ENCODE assay signal across 8 cellular contexts in genomic region chrX:20266810-20267598, GRCh38. TPM values are rescaled to one million over a fixed set of nuclear protein-coding genes. Genes with fewer than 3 reads are reported as not detected.
DNase-seq lines count a peak whose midpoint lies in the region; ATAC-seq and TF ChIP-seq lines count a peak whose summit lies in the region.

TSS of gene RPS6KA3 (minus strand) at chrX:20266909. CDS start at chrX:20266632, 277 bp downstream.

- H3K4me1 ChIP-seq in ascending aorta (no peaks in the 10 kb centered on the region), right cardiac atrium (ENCODE audit: control insufficient read depth, insufficient read depth, low read length) (peaks cover under 1% of the 10 kb centered on the region), rectal smooth muscle tissue (ENCODE audit: control insufficient read depth, insufficient read depth, low read length) (no peaks in the 10 kb centered on the region), uterus (no peaks in the 10 kb centered on the region)

- H3K27me3 Mint-ChIP-seq in T-helper 2 cell treated with Interferon-gamma antibody and Interleukin-4, amounts not matched to agents 5 μg/mL and 100 μg/mL, for 36 hours (ENCODE audit: low read depth), result peaks cover 16% of the 10 kb centered on the region

- WGBS in right cardiac atrium, result under 1% methylated on average over 58 of the region's 77 CpGs

- peak within 1 kb of the TSS; percentile 88 for H3K9ac ChIP-seq in rectal smooth muscle tissue (ENCODE audit: low read length)

- peaks cover 4% of the 10 kb centered on the region for H3K27me3 ChIP-seq in ascending aorta
- no peaks in the 10 kb centered on the region for H3K27me3 ChIP-seq in right cardiac atrium (ENCODE audit: control insufficient read depth, insufficient read depth)
- no peaks in the 10 kb centered on the region for H3K27me3 ChIP-seq in rectal smooth muscle tissue (ENCODE audit: control insufficient read depth, insufficient read depth, low read length)
- H3K27me3 ChIP-seq in uterus, result no peaks in the 10 kb centered on the region

- no peaks in the 10 kb centered on the region for H3K36me3 ChIP-seq in ascending aorta
- H3K36me3 ChIP-seq in rectal smooth muscle tissue (ENCODE audit: control insufficient read depth, insufficient read depth, low read length), result no peaks in the 10 kb centered on the region
- no peaks in the 10 kb centered on the region for H3K36me3 ChIP-seq in uterus

- DNase-seq in NCI-H187 (lab: John Stamatoyannopoulos, UW) (peak; percentile 64 to 74), ascending aorta (ENCODE audit: low spot score in 2 of 2) (peak; percentile 73 to 94), right cardiac atrium (peak; percentile 90 to 96 (median 96)), uterus (peak; percentile 89 to 90)
- DNase-seq in T-helper 2 cell treated with Interferon-gamma antibody and Interleukin-4, amounts not matched to agents 5 μg/mL and 100 μg/mL, for 36 hours (ENCODE audit: low spot score), result peak; percentile 89

- no peaks in the 10 kb centered on the region for H3K9me3 ChIP-seq in ascending aorta
- H3K9me3 ChIP-seq in right cardiac atrium (ENCODE audit: control insufficient read depth, low read length), result no peaks in the 10 kb centered on the region
- no peaks in the 10 kb centered on the region for H3K9me3 ChIP-seq in uterus

- peaks cover 8% of the 10 kb centered on the region for H3K36me3 Mint-ChIP-seq in T-helper 2 cell treated with Interferon-gamma antibody and Interleukin-4, amounts not matched to agents 5 μg/mL and 100 μg/mL, for 36 hours (ENCODE audit: low read depth)

- intact Hi-C loops in ascending aorta (cut with DNase I), result no loop called here
- intact Hi-C loops in right cardiac atrium (cut with DNase I), result no loop called here
- intact Hi-C loops in uterus (cut with DNase I; ENCODE audit: low total_unique reads), result no loop called here

- H3K27ac ChIP-seq in ascending aorta, result peak within 1 kb of the TSS; percentile 79 to 94
- peak within 1 kb of the TSS; percentile 95 for H3K27ac ChIP-seq in right cardiac atrium (ENCODE audit: low read length)
- peak within 1 kb of the TSS; percentile 87 for H3K27ac ChIP-seq in rectal smooth muscle tissue (ENCODE audit: low read depth, low read length)
- peak within 1 kb of the TSS; percentile 86 to 91 for H3K27ac ChIP-seq in uterus

- peak within 1 kb of the TSS; percentile 96 for H3K4me3 Mint-ChIP-seq in T-helper 2 cell treated with Interferon-gamma antibody and Interleukin-4, amounts not matched to agents 5 μg/mL and 100 μg/mL, for 36 hours

- TF ChIP-seq POLR2A in uterus (IDR thresholded peaks at IDR 0.05), result peak; percentile 74 to 80

- no peaks in the 10 kb centered on the region for H3K9me3 Mint-ChIP-seq in T-helper 2 cell treated with Interferon-gamma antibody and Interleukin-4, amounts not matched to agents 5 μg/mL and 100 μg/mL, for 36 hours

- peak; percentile 87 for ATAC-seq in GM18502 (IDR thresholded peaks at IDR 0.05; ENCODE audit: poor library complexity, unreplicated experiment)
- ATAC-seq in HG02884 (IDR thresholded peaks at IDR 0.05; ENCODE audit: unreplicated experiment), result peak; percentile 74
- ATAC-seq in right cardiac atrium, result peak; percentile 97 to 98

- peak within 1 kb of the TSS; percentile 96 for H3K27ac Mint-ChIP-seq in T-helper 2 cell treated with Interferon-gamma antibody and Interleukin-4, amounts not matched to agents 5 μg/mL and 100 μg/mL, for 36 hours

- H3K4me3 ChIP-seq in ascending aorta (peak within 1 kb of the TSS; percentile 58 to 87), right cardiac atrium (ENCODE audit: low read length) (peak within 1 kb of the TSS; percentile 95), rectal smooth muscle tissue (ENCODE audit: low read length) (peak within 1 kb of the TSS; percentile 84), uterus (peak within 1 kb of the TSS; percentile 58 to 65)

- no peak for TF ChIP-seq CTCF in ascending aorta (IDR thresholded peaks at IDR 0.05)
- no peak for TF ChIP-seq CTCF in uterus (IDR thresholded peaks at IDR 0.05)

- H3K4me1 Mint-ChIP-seq in T-helper 2 cell treated with Interferon-gamma antibody and Interleukin-4, amounts not matched to agents 5 μg/mL and 100 μg/mL, for 36 hours (ENCODE audit: low read depth), result peaks cover 20% of the 10 kb centered on the region

RNA-seq across cellular contexts. Expression of gene RPS6KA3, which starts in this region (rescaled TPM):
- total RNA-seq in ascending aorta (43.0 TPM), right cardiac atrium (10 to 100 TPM; 25.2 to 37.4 (median 29.3) TPM), uterus (10 to 100 TPM; 48.9 to 59.0 (median 50.6) TPM)
- polyA plus RNA-seq in right cardiac atrium, result 11.1 TPM

Comparison
In these comparisons a context has a peak if more than half of its experiments do, and no peak if none do; other contexts are left out.
1. Peak in every context shown above with its lines: DNase-seq, ATAC-seq, H3K4me3 ChIP-seq and H3K27ac ChIP-seq.